ENCODE assay signal across 17 cellular contexts in the genomic region with DNA sequence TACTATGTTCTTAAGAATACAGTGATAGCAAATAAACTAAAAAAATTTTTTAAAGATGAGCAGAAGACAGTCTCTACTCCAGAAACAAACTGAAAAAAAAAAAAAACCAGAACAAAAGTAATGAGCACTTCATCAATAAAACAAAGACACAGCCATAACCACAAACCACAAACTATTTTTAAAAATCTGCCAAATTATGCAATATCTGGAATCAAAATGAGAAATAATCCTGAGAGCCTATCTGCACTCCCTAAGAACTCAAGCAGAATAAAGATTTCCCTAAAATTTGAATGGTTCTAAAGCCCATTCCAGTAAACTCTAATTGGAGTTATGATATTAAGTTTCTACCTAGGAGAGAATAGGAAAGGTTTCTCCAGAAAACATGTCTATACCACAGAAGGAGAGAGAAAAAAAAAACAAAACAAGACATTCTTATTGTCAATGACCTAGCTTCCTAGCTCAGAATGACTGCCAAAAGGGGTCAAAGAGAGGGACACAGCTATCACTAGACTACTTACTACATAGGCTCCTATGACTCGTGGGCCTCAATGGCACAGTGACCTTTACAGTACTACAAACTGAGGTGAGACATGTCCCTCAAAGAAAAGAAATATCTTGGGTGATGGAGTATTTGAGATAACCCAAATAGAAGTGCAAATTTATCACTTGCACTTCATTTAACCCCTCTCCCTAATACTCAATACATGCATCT.
DNase-seq lines count a peak whose midpoint lies in the region; ATAC-seq, FAIRE-seq and TF ChIP-seq lines count a peak whose summit lies in the region.
"Had no signal": no experiment of that assay in that cellular context is flagged by ENCODE, and none has a peak within 500 bp of the region (broad histone marks: within the 10 kb centered on the region; RNA-seq: fewer than 3 reads in every experiment).

No MANE protein-coding gene starts in this region.

- DNase-seq in AG09319 (ENCODE audit: extremely low read depth, low read depth) (peak; percentile 11), GM19239 (ENCODE audit: insufficient read length, low spot score) (no peak), fibroblast of peridontal ligament (ENCODE audit: extremely low read depth) (peak; percentile 90), SKM-1 (lab: John Stamatoyannopoulos, UW; ENCODE audit: unreplicated experiment) (no peak), Karpas-422 (no peak), HT-29 (ENCODE audit: low spot score) (no peak)
- peak; percentile 58 for DNase-seq in activated CD8-positive, alpha-beta T cell treated with anti-CD3 and anti-CD28 coated beads for 36 hours
- DNase-seq: activated CD4-positive, alpha-beta T cell treated with anti-CD3 and anti-CD28 coated beads for 4 hours; activated naive CD4-positive, alpha-beta T cell treated with anti-CD3 and anti-CD28 coated beads, Interleukin-2, amount 50 U/mL, for 16 hours; KG1; left colon; naive thymus-derived CD4-positive, alpha-beta T cell; substantia nigra; T-helper 17 cell had no signal

- H3K36me3 Mint-ChIP-seq in activated CD8-positive, alpha-beta T cell treated with anti-CD3 and anti-CD28 coated beads for 36 hours (ENCODE audit: low read depth), result peaks cover 61% of the 10 kb centered on the region

- intact Hi-C loops in activated CD8-positive, alpha-beta T cell treated with anti-CD3 and anti-CD28 coated beads for 36 hours (cut with micrococcal nuclease), result no loop called here

- no peak overlapping the region for H3K9ac ChIP-seq in Karpas-422 (ENCODE audit: low read length)

- peak; percentile 18 for FAIRE-seq in GM19239 (lab: Jason Lieb, UNC)

- CTCF ChIA-PET in activated CD8-positive, alpha-beta T cell treated with anti-CD3 and anti-CD28 coated beads for 36 hours (lab: Charles Lee), result no interaction called here

- peaks cover 92% of the 10 kb centered on the region for H3K79me2 ChIP-seq in Karpas-422 (ENCODE audit: low read length)

- H3K4me1 Mint-ChIP-seq in activated CD8-positive, alpha-beta T cell treated with anti-CD3 and anti-CD28 coated beads for 36 hours (ENCODE audit: low read depth), result peaks cover 50% of the 10 kb centered on the region

- H3K36me3 ChIP-seq in Karpas-422 (ENCODE audit: insufficient read depth, low read length), result peaks cover 24% of the 10 kb centered on the region; the same call in 1 of the 2 replicates
- H3K36me3 ChIP-seq: right atrium auricular region had no signal

- no peaks in the 10 kb centered on the region for H3K27me3 Mint-ChIP-seq in activated CD8-positive, alpha-beta T cell treated with anti-CD3 and anti-CD28 coated beads for 36 hours
- H3K27me3 Mint-ChIP-seq: naive thymus-derived CD4-positive, alpha-beta T cell; T-helper 17 cell had no signal

- no peaks in the 10 kb centered on the region for H4K20me1 ChIP-seq in Karpas-422 (ENCODE audit: insufficient read depth, low read depth, low read length)

- H3K27ac ChIP-seq in Karpas-422 (ENCODE audit: low read length), result no peak overlapping the region
- H3K27ac ChIP-seq: C4-2B, right atrium auricular region had no signal

- no peak overlapping the region for H3K4me3 Mint-ChIP-seq in activated CD8-positive, alpha-beta T cell treated with anti-CD3 and anti-CD28 coated beads for 36 hours
- H3K4me3 Mint-ChIP-seq: naive thymus-derived CD4-positive, alpha-beta T cell; T-helper 17 cell had no signal

- peaks cover 22% of the 10 kb centered on the region for H3K9me3 ChIP-seq in Karpas-422 (ENCODE audit: low read length)

- no peak for TF ChIP-seq CTCF in AG09319 (IDR thresholded peaks at IDR 0.05; ENCODE audit: low read depth, low read length)
- no peak for TF ChIP-seq CTCF in activated CD8-positive, alpha-beta T cell treated with anti-CD3 and anti-CD28 coated beads for 36 hours (IDR thresholded peaks at IDR 0.05)

- H3K4me1 ChIP-seq in Karpas-422 (ENCODE audit: low read length), result peaks cover 23% of the 10 kb centered on the region
- H3K4me1 ChIP-seq: right atrium auricular region had no signal

- no peaks in the 10 kb centered on the region for H3K27me3 ChIP-seq in Karpas-422 (ENCODE audit: low read length)
- H3K27me3 ChIP-seq: right atrium auricular region had no signal

- H2AFZ ChIP-seq in Karpas-422 (ENCODE audit: low read length), result no peak overlapping the region

- H3K9me2 ChIP-seq in Karpas-422 (replicated peaks; ENCODE audit: insufficient read depth, low read length), result no peaks in the 10 kb centered on the region

- POLR2A ChIA-PET in activated CD8-positive, alpha-beta T cell treated with anti-CD3 and anti-CD28 coated beads for 36 hours (lab: Charles Lee), result interaction anchor here (0.6 kb wide), 2 partner anchors 254 to 1005 kb away, joined by 3 read pairs; no protein-coding TSS in a partner anchor

- H3K4me2 ChIP-seq in Karpas-422 (ENCODE audit: low read depth, low read length, poor library complexity, severe bottlenecking), result no peak overlapping the region

- H3K9me3 Mint-ChIP-seq in activated CD8-positive, alpha-beta T cell treated with anti-CD3 and anti-CD28 coated beads for 36 hours, result peaks cover 43% of the 10 kb centered on the region

- H3K4me3 ChIP-seq in Karpas-422 (ENCODE audit: low read length), result no peak overlapping the region
- H3K4me3 ChIP-seq: right atrium auricular region had no signal

- H3K27ac Mint-ChIP-seq in activated CD8-positive, alpha-beta T cell treated with anti-CD3 and anti-CD28 coated beads for 36 hours, result peak overlapping the region; percentile 75
- H3K27ac Mint-ChIP-seq: naive thymus-derived CD4-positive, alpha-beta T cell; T-helper 17 cell had no signal

- ATAC-seq in activated CD8-positive, alpha-beta T cell treated with anti-CD3 and anti-CD28 coated beads for 36 hours, result peak; percentile 70
- no peak for ATAC-seq in GM19351 (IDR thresholded peaks at IDR 0.05; ENCODE audit: unreplicated experiment)
- ATAC-seq: left colon; naive thymus-derived CD4-positive, alpha-beta T cell; T-helper 17 cell had no signal

Comparison
In these comparisons a context has a peak if more than half of its experiments do, and no peak if none do; other contexts are left out.
1. DNase-seq: peak in AG09319 (single experiment), activated CD8-positive, alpha-beta T cell treated with anti-CD3 and anti-CD28 coated beads for 36 hours (single experiment) and fibroblast of peridontal ligament (single experiment); none in GM19239 (single experiment), SKM-1 (single experiment), Karpas-422 (single experiment) and HT-29 (single experiment).